19 cellular contexts compared by ENCODE assay signal in genomic region chr3:152056481-152056880, GRCh38.
DNase-seq lines count a peak whose midpoint lies in the region; ATAC-seq and TF ChIP-seq lines count a peak whose summit lies in the region.
"Had no signal": no experiment of that assay in that cellular context is flagged by ENCODE, and none has a peak within 500 bp of the region (broad histone marks: within the 10 kb centered on the region; RNA-seq: fewer than 3 reads in every experiment).

No MANE protein-coding gene starts in this region.

- H3K36me3 Mint-ChIP-seq in activated CD4-positive, alpha-beta T cell treated with anti-CD3 and anti-CD28 coated beads, Interleukin-2, amount 10 ng/mL, durations not matched to agents 7 days and 5 days (ENCODE audit: low read depth): no peaks in the 10 kb centered on the region
- H3K36me3 Mint-ChIP-seq: CD4-positive, CD25-positive, alpha-beta regulatory T cell had no signal

- H3K4me1 ChIP-seq in hepatocyte (ENCODE audit: insufficient read depth) (peaks cover 21% of the 10 kb centered on the region), heart right ventricle (no peaks in the 10 kb centered on the region)
- H3K4me1 ChIP-seq: BLaER1 treated with 17β-estradiol and CSF1 and Interleukin-3, amounts not matched to agents 10 nM and 100 nM had no signal

- intact Hi-C loops in heart right ventricle (cut with DNase I): no loop called here

- no peak overlapping the region for H2AFZ ChIP-seq in hepatocyte

- peak overlapping the region; percentile 2 for H3K27ac ChIP-seq in hepatocyte
- no peak overlapping the region for H3K27ac ChIP-seq in heart right ventricle
- H3K27ac ChIP-seq: 22Rv1; BLaER1 treated with 17β-estradiol and CSF1 and Interleukin-3, amounts not matched to agents 10 nM and 100 nM had no signal

- H3K4me1 Mint-ChIP-seq in activated CD4-positive, alpha-beta T cell treated with anti-CD3 and anti-CD28 coated beads, Interleukin-2, amount 10 ng/mL, durations not matched to agents 7 days and 5 days: no peaks in the 10 kb centered on the region
- H3K4me1 Mint-ChIP-seq: CD4-positive, CD25-positive, alpha-beta regulatory T cell had no signal

- H3K79me2 ChIP-seq in hepatocyte: no peaks in the 10 kb centered on the region

- DNase-seq in DMS53 (lab: John Stamatoyannopoulos, UW) (peak; percentile 31), DMS53 treated with DMSO at 0.1 percent for 48 hours (lab: John Stamatoyannopoulos, UW; ENCODE audit: unreplicated experiment) (no peak), NCI-H146 (lab: John Stamatoyannopoulos, UW) (peak; percentile 95), NCI-H69 (lab: John Stamatoyannopoulos, UW) (peak; percentile 59), hepatocyte (ENCODE audit: low spot score) (no peak), NCI-H1092 (lab: John Stamatoyannopoulos, UW) (no peak), heart right ventricle (no peak)
- no peak for DNase-seq in activated CD4-positive, alpha-beta T cell treated with anti-CD3 and anti-CD28 coated beads, Interleukin-2, amount 10 ng/mL, durations not matched to agents 7 days and 5 days
- DNase-seq: Calu3; CD4-positive, CD25-positive, alpha-beta regulatory T cell; DMS 273 treated with DMSO at 0.1 percent for 48 hours; DMS79 treated with DMSO at 0.1 percent for 48 hours; EL; GF-D8; HCEC 1CT; HFFc6 had no signal

- no peak for TF ChIP-seq CTCF in hepatocyte (IDR thresholded peaks at IDR 0.05; ENCODE audit: poor library complexity)
- TF ChIP-seq CTCF in heart right ventricle (IDR thresholded peaks at IDR 0.05): no peak

- CTCF ChIA-PET in activated CD4-positive, alpha-beta T cell treated with anti-CD3 and anti-CD28 coated beads, Interleukin-2, amount 10 ng/mL, durations not matched to agents 7 days and 5 days (lab: Charles Lee): interaction anchor here (1.4 to 1.6 kb wide), 2 partner anchors 14 to 18 kb away, joined by 3 read pairs; no protein-coding TSS in a partner anchor

- H3K9me3 ChIP-seq in hepatocyte (ENCODE audit: low read depth): no peaks in the 10 kb centered on the region
- H3K9me3 ChIP-seq in heart right ventricle: no peaks in the 10 kb centered on the region

- H3K9me3 Mint-ChIP-seq in activated CD4-positive, alpha-beta T cell treated with anti-CD3 and anti-CD28 coated beads, Interleukin-2, amount 10 ng/mL, durations not matched to agents 7 days and 5 days: no peaks in the 10 kb centered on the region
- H3K9me3 Mint-ChIP-seq: HFFc6 had no signal

- no peaks in the 10 kb centered on the region for H4K20me1 ChIP-seq in hepatocyte (ENCODE audit: insufficient read depth, poor library complexity, severe bottlenecking)
- H4K20me1 ChIP-seq: BLaER1 treated with 17β-estradiol and CSF1 and Interleukin-3, amounts not matched to agents 10 nM and 100 nM had no signal

- no peak overlapping the region for H3K4me3 Mint-ChIP-seq in activated CD4-positive, alpha-beta T cell treated with anti-CD3 and anti-CD28 coated beads, Interleukin-2, amount 10 ng/mL, durations not matched to agents 7 days and 5 days
- H3K4me3 Mint-ChIP-seq: CD4-positive, CD25-positive, alpha-beta regulatory T cell; HFFc6 had no signal

- H3K4me3 ChIP-seq in hepatocyte (no peak overlapping the region), heart right ventricle (no peak overlapping the region)
- H3K4me3 ChIP-seq: BLaER1 treated with 17β-estradiol and CSF1 and Interleukin-3, amounts not matched to agents 10 nM and 100 nM had no signal

- H3K27me3 Mint-ChIP-seq in activated CD4-positive, alpha-beta T cell treated with anti-CD3 and anti-CD28 coated beads, Interleukin-2, amount 10 ng/mL, durations not matched to agents 7 days and 5 days: peaks cover 12% of the 10 kb centered on the region

- H3K27me3 ChIP-seq in hepatocyte (no peaks in the 10 kb centered on the region), heart right ventricle (no peaks in the 10 kb centered on the region)
- H3K27me3 ChIP-seq: BLaER1 treated with 17β-estradiol and CSF1 and Interleukin-3, amounts not matched to agents 10 nM and 100 nM had no signal

- no peak overlapping the region for H3K4me2 ChIP-seq in hepatocyte
- H3K4me2 ChIP-seq: BLaER1 treated with 17β-estradiol and CSF1 and Interleukin-3, amounts not matched to agents 10 nM and 100 nM had no signal

- no peak for ATAC-seq in heart right ventricle
- ATAC-seq: HepG2 had no signal

- POLR2A ChIA-PET in activated CD4-positive, alpha-beta T cell treated with anti-CD3 and anti-CD28 coated beads, Interleukin-2, amount 10 ng/mL, durations not matched to agents 7 days and 5 days (lab: Charles Lee): no interaction called here

- H3K36me3 ChIP-seq in hepatocyte (replicated peaks; ENCODE audit: insufficient read depth, low read depth) (no peaks in the 10 kb centered on the region), heart right ventricle (no peaks in the 10 kb centered on the region)
- H3K36me3 ChIP-seq: BLaER1 treated with 17β-estradiol and CSF1 and Interleukin-3, amounts not matched to agents 10 nM and 100 nM had no signal

- no peaks in the 10 kb centered on the region for H3K9me2 ChIP-seq in hepatocyte (replicated peaks; ENCODE audit: insufficient read depth)

- no peak overlapping the region for H3K27ac Mint-ChIP-seq in activated CD4-positive, alpha-beta T cell treated with anti-CD3 and anti-CD28 coated beads, Interleukin-2, amount 10 ng/mL, durations not matched to agents 7 days and 5 days
- H3K27ac Mint-ChIP-seq: CD4-positive, CD25-positive, alpha-beta regulatory T cell; HFFc6 had no signal

Comparison
In these comparisons a context has a peak if more than half of its experiments do, and no peak if none do; other contexts are left out.
1. DNase-seq: peak in DMS53 (single experiment), NCI-H146 (single experiment) and NCI-H69 (single experiment); none in DMS53 treated with DMSO at 0.1 percent for 48 hours (single experiment), hepatocyte (single experiment), activated CD4-positive, alpha-beta T cell treated with anti-CD3 and anti-CD28 coated beads, Interleukin-2, amount 10 ng/mL, durations not matched to agents 7 days and 5 days (single experiment), NCI-H1092 (single experiment) and heart right ventricle (0 of 2).